In genomic region chr2:236570081-236570979, GRCh38 we compare ENCODE assay signal across 8 cellular contexts. TPM values are rescaled to one million over a fixed set of nuclear protein-coding genes. Genes with fewer than 3 reads are reported as not detected.
A peak's percentile ranks its signal among the peaks of the same experiment; 100 is the strongest.
DNase-seq lines count a peak whose midpoint lies in the region; ATAC-seq and TF ChIP-seq lines count a peak whose summit lies in the region.

No MANE protein-coding gene starts in this region.

- H3K4me1 Mint-ChIP-seq in stimulated activated memory B cell treated with anti-CD40 and anti-IgM and Interleukin-4, amounts not matched to agents 10 μg/mL and 1 μg/mL and 100 μg/mL, for 72 hours = peaks cover 66% of the 10 kb centered on the region

- H3K9me3 ChIP-seq in PC-3 (ENCODE audit: low read length) (no peaks in the 10 kb centered on the region), right cardiac atrium (ENCODE audit: control insufficient read depth, low read length) (no peaks in the 10 kb centered on the region)

- no peak for TF ChIP-seq CTCF in PC-3 (conservative IDR thresholded peaks at IDR 0.05; ENCODE audit: low read depth, low read length)

- peaks cover 11% of the 10 kb centered on the region for H3K36me3 Mint-ChIP-seq in stimulated activated memory B cell treated with anti-CD40 and anti-IgM and Interleukin-4, amounts not matched to agents 10 μg/mL and 1 μg/mL and 100 μg/mL, for 72 hours

- H3K4me3 Mint-ChIP-seq in stimulated activated memory B cell treated with anti-CD40 and anti-IgM and Interleukin-4, amounts not matched to agents 10 μg/mL and 1 μg/mL and 100 μg/mL, for 72 hours = peak overlapping the region; percentile 79

- no peaks in the 10 kb centered on the region for H4K20me1 ChIP-seq in PC-3 (ENCODE audit: low read length)

- no peaks in the 10 kb centered on the region for H3K9me2 ChIP-seq in PC-3 (replicated peaks; ENCODE audit: low read length)

- H3K27ac ChIP-seq in PC-3 (ENCODE audit: low read length) = no peak overlapping the region
- H3K27ac ChIP-seq in right cardiac atrium (ENCODE audit: low read length) = peak overlapping the region; percentile 57

- H3K4me2 ChIP-seq in PC-3 (ENCODE audit: low read length) = peak overlapping the region; percentile 89

- H3K4me3 ChIP-seq in PC-3 (ENCODE audit: low read length) = peak overlapping the region; percentile 70
- peak overlapping the region; percentile 79 for H3K4me3 ChIP-seq in right cardiac atrium (ENCODE audit: low read length)

- H3K27me3 Mint-ChIP-seq in stimulated activated memory B cell treated with anti-CD40 and anti-IgM and Interleukin-4, amounts not matched to agents 10 μg/mL and 1 μg/mL and 100 μg/mL, for 72 hours = no peaks in the 10 kb centered on the region

- 36% methylated on average over 6 of the region's 6 CpGs for WGBS in right cardiac atrium

- CTCF ChIA-PET in PC-3 (lab: Charles Lee) = interaction anchor here (0.6 to 1.6 kb wide), 4 partner anchors 31 to 200 kb away, joined by 3 to 14 read pairs (median 4); no protein-coding TSS in a partner anchor

- peaks cover 21% of the 10 kb centered on the region; the same call in 1 of the 2 replicates for H3K4me1 ChIP-seq in PC-3 (ENCODE audit: insufficient read depth, low read length)
- peaks cover 2% of the 10 kb centered on the region for H3K4me1 ChIP-seq in right cardiac atrium (ENCODE audit: control insufficient read depth, insufficient read depth, low read length)

- no peaks in the 10 kb centered on the region for H3F3A ChIP-seq in PC-3 (ENCODE audit: low read length, unreplicated experiment)

- DNase-seq in PC-3 = peak; percentile 6
- no peak for DNase-seq in right cardiac atrium
- no peak for DNase-seq in AG20443 (ENCODE audit: low spot score)
- DNase-seq in activated CD4-positive, alpha-beta T cell treated with anti-CD3 and anti-CD28 coated beads, Interleukin-2, amount 50 U/mL, for 48 hours = no peak
- no peak for DNase-seq in HUDEP-2 (lab: John Stamatoyannopoulos, UW; ENCODE audit: unreplicated experiment in 76 of 76)

- H3K27me3 ChIP-seq in PC-3 (ENCODE audit: low read length) (no peaks in the 10 kb centered on the region), right cardiac atrium (ENCODE audit: control insufficient read depth, insufficient read depth) (no peaks in the 10 kb centered on the region)

- peak overlapping the region; percentile 56 for H3K27ac Mint-ChIP-seq in stimulated activated memory B cell treated with anti-CD40 and anti-IgM and Interleukin-4, amounts not matched to agents 10 μg/mL and 1 μg/mL and 100 μg/mL, for 72 hours

- H3K36me3 ChIP-seq in PC-3 (ENCODE audit: low read depth, low read length) = no peaks in the 10 kb centered on the region

- intact Hi-C loops in PC-3 (cut with micrococcal nuclease) (no loop called here), right cardiac atrium (cut with DNase I) (loop anchor here in 1 of 4 donors (5.0 to 10.0 kb wide), 2 partner anchors 206 to 457 kb away; no protein-coding TSS in a partner anchor)

- H3K9ac ChIP-seq in PC-3 (ENCODE audit: low read length) = peak overlapping the region; percentile 29; the same call in 1 of the 2 replicates

- no peaks in the 10 kb centered on the region for H3K9me3 Mint-ChIP-seq in stimulated activated memory B cell treated with anti-CD40 and anti-IgM and Interleukin-4, amounts not matched to agents 10 μg/mL and 1 μg/mL and 100 μg/mL, for 72 hours

- TSS peak; percentile 69 for BruUV-seq in PC-3 (replicated peaks; lab: Mats Ljungman, UMichigan)

- POLR2A ChIA-PET in PC-3 (lab: Charles Lee; ENCODE audit: unreplicated experiment) = no interaction called here

- H2AFZ ChIP-seq in PC-3 (ENCODE audit: low read length) = peak overlapping the region; percentile 75

- no peaks in the 10 kb centered on the region for H3K79me2 ChIP-seq in PC-3 (ENCODE audit: low read length)

- ATAC-seq in GM21367 (IDR thresholded peaks at IDR 0.05; ENCODE audit: unreplicated experiment) = peak; percentile 25
- peak; percentile 4 for ATAC-seq in PC-3
- ATAC-seq in right cardiac atrium = no peak
- peak; percentile 55 for ATAC-seq in stimulated activated memory B cell treated with anti-CD40 and anti-IgM and Interleukin-4, amounts not matched to agents 10 μg/mL and 1 μg/mL and 100 μg/mL, for 72 hours
- no peak for ATAC-seq in HG03139 (IDR thresholded peaks at IDR 0.05; ENCODE audit: unreplicated experiment)

RNA-seq across cellular contexts. Expression of gene ACKR3, which starts 0.7 kb away (rescaled TPM):
- total RNA-seq in PC-3 (2014; rRNA removed) = 0.86 and 3.1 TPM in 2 replicates
- 10 to 100 TPM; 27.4 to 50.1 (median 33.8) TPM for total RNA-seq in right cardiac atrium
- polyA plus RNA-seq in right cardiac atrium = 22.5 TPM

Comparison
In these comparisons a context has a peak if more than half of its experiments do, and no peak if none do; other contexts are left out.
1. ATAC-seq: peak in GM21367 (single experiment), PC-3 (single experiment) and stimulated activated memory B cell treated with anti-CD40 and anti-IgM and Interleukin-4, amounts not matched to agents 10 μg/mL and 1 μg/mL and 100 μg/mL, for 72 hours (single experiment); none in right cardiac atrium (0 of 2) and HG03139 (single experiment).